Comparison of ENCODE assay signal across 22 cellular contexts in genomic region chr1:111045033-111045722, GRCh38.
DNase-seq lines count a peak whose midpoint lies in the region; ATAC-seq and TF ChIP-seq lines count a peak whose summit lies in the region.
"Had no signal": no experiment of that assay in that cellular context is flagged by ENCODE, and none has a peak within 500 bp of the region (broad histone marks: within the 10 kb centered on the region; RNA-seq: fewer than 3 reads in every experiment).

No MANE protein-coding gene starts in this region.

- H3K27ac Mint-ChIP-seq in osteocyte (ENCODE audit: unreplicated experiment) (no peak overlapping the region), progenitor cell of endocrine pancreas (no peak overlapping the region)
- H3K27ac Mint-ChIP-seq: activated naive CD8-positive, alpha-beta T cell; neural progenitor cell had no signal

- H3K4me3 Mint-ChIP-seq in osteocyte (ENCODE audit: unreplicated experiment), result no peak overlapping the region
- no peak overlapping the region for H3K4me3 Mint-ChIP-seq in progenitor cell of endocrine pancreas (ENCODE audit: low read depth)
- H3K4me3 Mint-ChIP-seq: activated naive CD8-positive, alpha-beta T cell; neural progenitor cell had no signal

- H3K4me1 Mint-ChIP-seq in osteocyte (ENCODE audit: unreplicated experiment) (no peaks in the 10 kb centered on the region), progenitor cell of endocrine pancreas (ENCODE audit: low read depth) (no peaks in the 10 kb centered on the region)
- H3K4me1 Mint-ChIP-seq: neural progenitor cell had no signal

- H3K36me3 Mint-ChIP-seq in osteocyte (ENCODE audit: unreplicated experiment), result no peaks in the 10 kb centered on the region
- H3K36me3 Mint-ChIP-seq in progenitor cell of endocrine pancreas (ENCODE audit: insufficient read depth), result no peaks in the 10 kb centered on the region
- H3K36me3 Mint-ChIP-seq: neural progenitor cell had no signal

- peak; percentile 57 for DNase-seq in DMS53 (lab: John Stamatoyannopoulos, UW)
- peak; percentile 70 for DNase-seq in dedifferentiated amniotic fluid mesenchymal stem cell (ENCODE audit: extremely low spot score)
- peak; percentile 14 for DNase-seq in pons (ENCODE audit: low spot score)
- DNase-seq in osteocyte (ENCODE audit: extremely low spot score, unreplicated experiment), result no peak
- no peak for DNase-seq in progenitor cell of endocrine pancreas (ENCODE audit: low spot score, unreplicated experiment)
- DNase-seq: activated CD4-positive, alpha-beta T cell treated with anti-CD3 and anti-CD28 coated beads, Interleukin-2, amount 50 U/mL, for 1 hour; activated T-cell treated with anti-CD3 and anti-CD28 coated beads, Interleukin-2, amount 50 U/mL, for 1 hour; DND-41; GOT3; Karpas-422; kidney glomerular epithelial cell; midbrain; NCI-H1417; SK-N-SH; stimulated activated CD4-positive, alpha-beta T cell treated with anti-CD3 and anti-CD28 coated beads, Interleukin-2, amount 100 ng/mL, for 24 hours; testis had no signal

- H3K9me3 Mint-ChIP-seq in osteocyte (ENCODE audit: unreplicated experiment) (peaks cover 6% of the 10 kb centered on the region), progenitor cell of endocrine pancreas (ENCODE audit: low read depth) (peaks cover 17% of the 10 kb centered on the region)
- H3K9me3 Mint-ChIP-seq: neural progenitor cell had no signal

- ATAC-seq in HG02870 (IDR thresholded peaks at IDR 0.05; ENCODE audit: unreplicated experiment), result peak; percentile 57
- ATAC-seq in HG03159 (IDR thresholded peaks at IDR 0.05; ENCODE audit: unreplicated experiment), result no peak
- ATAC-seq in HG03565 (IDR thresholded peaks at IDR 0.05; ENCODE audit: unreplicated experiment), result no peak
- ATAC-seq: sciatic nerve had no signal

- TF ChIP-seq CTCF in osteocyte (IDR thresholded peaks at IDR 0.05) (no peak), progenitor cell of endocrine pancreas (IDR thresholded peaks at IDR 0.05; ENCODE audit: unreplicated experiment) (no peak)

- peaks cover 3% of the 10 kb centered on the region for H3K27me3 Mint-ChIP-seq in osteocyte (ENCODE audit: unreplicated experiment)
- H3K27me3 Mint-ChIP-seq in progenitor cell of endocrine pancreas, result peaks cover 3% of the 10 kb centered on the region

Comparison
In these comparisons a context has a peak if more than half of its experiments do, and no peak if none do; other contexts are left out.
1. DNase-seq: peak in DMS53 (single experiment), dedifferentiated amniotic fluid mesenchymal stem cell (single experiment) and pons (single experiment); none in osteocyte (single experiment) and progenitor cell of endocrine pancreas (single experiment).